ENCODE assay signal across 24 cellular contexts in the genomic region with DNA sequence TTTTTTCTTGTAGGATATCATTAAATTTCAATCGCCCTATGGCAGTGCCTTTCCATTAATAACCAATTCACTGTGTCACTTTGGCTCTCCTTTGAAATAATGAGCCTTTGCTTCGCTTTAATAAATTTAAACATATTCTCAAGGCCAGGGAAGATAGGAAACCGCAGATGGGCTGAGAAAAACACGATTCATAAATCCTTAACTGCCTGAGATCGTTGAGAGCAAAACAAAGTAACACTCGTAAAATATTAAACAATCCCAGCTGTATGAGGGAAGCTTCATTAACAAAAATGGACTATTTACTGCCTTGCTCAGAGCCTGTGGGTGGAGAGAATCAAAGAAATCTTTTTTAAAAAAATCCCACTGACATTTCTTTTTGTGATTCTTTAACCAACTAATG.
DNase-seq lines count a peak whose midpoint lies in the region; ATAC-seq and TF ChIP-seq lines count a peak whose summit lies in the region.
"Had no signal": no experiment of that assay in that cellular context is flagged by ENCODE, and none has a peak within 500 bp of the region (broad histone marks: within the 10 kb centered on the region; RNA-seq: fewer than 3 reads in every experiment).

No MANE protein-coding gene starts in this region.

- no peaks in the 10 kb centered on the region for H3K36me3 ChIP-seq in BJ (ENCODE audit: control insufficient read depth, insufficient read depth, low read length)
- no peaks in the 10 kb centered on the region for H3K36me3 ChIP-seq in HEK293 (ENCODE audit: control insufficient read depth in 2 of 2, insufficient read depth in 1 of 2, low read length in 2 of 2)
- H3K36me3 ChIP-seq in lower lobe of right lung = no peaks in the 10 kb centered on the region
- H3K36me3 ChIP-seq: pancreas, upper lobe of left lung had no signal

- H3K27me3 ChIP-seq in BJ (ENCODE audit: control insufficient read depth, insufficient read depth, low read length) (no peaks in the 10 kb centered on the region), lower lobe of right lung (ENCODE audit: low read depth) (no peaks in the 10 kb centered on the region)
- H3K27me3 ChIP-seq: pancreas, upper lobe of left lung had no signal

- peak overlapping the region; percentile 2 to 66 (median 46) for H3K4me3 Mint-ChIP-seq in brain
- H3K4me3 Mint-ChIP-seq in HFFc6 = no peak overlapping the region
- H3K4me3 Mint-ChIP-seq in naive thymus-derived CD8-positive, alpha-beta T cell = no peak overlapping the region
- H3K4me3 Mint-ChIP-seq: activated naive CD8-positive, alpha-beta T cell treated with anti-CD3 and anti-CD28 coated beads for 36 hours; nephron progenitor cell had no signal

- H3K4me1 ChIP-seq in HEK293 (ENCODE audit: control insufficient read depth, insufficient read depth, low read length) = no peaks in the 10 kb centered on the region
- no peaks in the 10 kb centered on the region for H3K4me1 ChIP-seq in lower lobe of right lung
- H3K4me1 ChIP-seq: pancreas had no signal

- TF ChIP-seq CTCF in BJ (IDR thresholded peaks at IDR 0.05; ENCODE audit: insufficient read depth, low read depth, low read length) = no peak
- no peak for TF ChIP-seq CTCF in HEK293 (tag by site-specific recombination; IDR thresholded peaks at IDR 0.05)
- TF ChIP-seq CTCF in brain (conservative IDR thresholded peaks at IDR 0.05) = no peak
- TF ChIP-seq CTCF in lower lobe of right lung (IDR thresholded peaks at IDR 0.05) = no peak
- no peak for TF ChIP-seq CTCF in HFFc6 (IDR thresholded peaks at IDR 0.05)

- DNase-seq in BJ (ENCODE audit: low read depth) (peak; percentile 60), lower lobe of right lung (no peak), HFFc6 (no peak)
- DNase-seq in naive thymus-derived CD8-positive, alpha-beta T cell = no peak
- DNase-seq: activated CD4-positive, alpha-beta T cell treated with anti-CD3 and anti-CD28 coated beads, Interleukin-2, amount 50 U/mL, for 4 hours; activated CD8-positive, alpha-beta memory T cell treated with anti-CD3 and anti-CD28 coated beads, Interleukin-2, amount 50 U/mL, for 48 hours; activated naive CD8-positive, alpha-beta T cell treated with anti-CD3 and anti-CD28 coated beads for 36 hours; DMS153; Kasumi-1; NCI-H1048; NCI-H2029 treated with DMSO at 0.1 percent for 48 hours; NCI-H526 treated with DMSO at 0.1 percent for 48 hours; nephron progenitor cell; pancreas; RPMI8226; upper lobe of left lung had no signal

- H3K4me3 ChIP-seq in BJ (ENCODE audit: low read depth, low read length) (no peak overlapping the region), HEK293 (ENCODE audit: low read depth, low read length) (no peak overlapping the region), lower lobe of right lung (peak overlapping the region; percentile 15)
- H3K4me3 ChIP-seq: GM12878, pancreas had no signal

- CTCF ChIA-PET in BJ (lab: Yijun Ruan, JAX) = no interaction called here
- CTCF ChIA-PET in HEK293 (lab: Yijun Ruan, JAX) = no interaction called here

- intact Hi-C loops in lower lobe of right lung (cut with DNase I) = no loop called here

- ATAC-seq in lower lobe of right lung (no peak), GM21381 (IDR thresholded peaks at IDR 0.05; ENCODE audit: unreplicated experiment) (no peak), HG02623 (IDR thresholded peaks at IDR 0.05; ENCODE audit: unreplicated experiment) (no peak)
- no peak for ATAC-seq in naive thymus-derived CD8-positive, alpha-beta T cell
- ATAC-seq: esophagus mucosa, GM12878, sciatic nerve had no signal

- no peak overlapping the region for H3K27ac ChIP-seq in HEK293 (ENCODE audit: extremely low read depth, low read depth, low read length)
- H3K27ac ChIP-seq in lower lobe of right lung = no peak overlapping the region
- H3K27ac ChIP-seq: pancreas, upper lobe of left lung had no signal

- H3K9me3 Mint-ChIP-seq in brain (peaks cover 0 to 11% (median 2%) of the 10 kb centered on the region in 5 experiments), HFFc6 (peaks cover 23% of the 10 kb centered on the region)
- H3K9me3 Mint-ChIP-seq in naive thymus-derived CD8-positive, alpha-beta T cell = peaks cover 0 to 4% (median 0%) of the 10 kb centered on the region in 9 donors
- H3K9me3 Mint-ChIP-seq: activated naive CD8-positive, alpha-beta T cell treated with anti-CD3 and anti-CD28 coated beads for 36 hours; activated T-helper 2 cell treated with anti-CD3 and anti-CD28 coated beads, Interferon-gamma antibody, Interleukin-2, Interleukin-4, amounts not matched to agents 10 μg/mL and 5 μg/mL and 100 μg/mL, durations not matched to agents 14 hours and 24 hours and 36 hours; nephron progenitor cell had no signal

- H3K27ac Mint-ChIP-seq in brain (peak overlapping the region in 4 of 5 experiments; percentile 13 to 78 (median 24)), HFFc6 (no peak overlapping the region)
- no peak overlapping the region for H3K27ac Mint-ChIP-seq in naive thymus-derived CD8-positive, alpha-beta T cell
- H3K27ac Mint-ChIP-seq: activated naive CD8-positive, alpha-beta T cell treated with anti-CD3 and anti-CD28 coated beads for 36 hours; activated T-helper 2 cell treated with anti-CD3 and anti-CD28 coated beads, Interferon-gamma antibody, Interleukin-2, Interleukin-4, amounts not matched to agents 10 μg/mL and 5 μg/mL and 100 μg/mL, durations not matched to agents 14 hours and 24 hours and 36 hours; nephron progenitor cell had no signal

- peaks cover 8% of the 10 kb centered on the region for H3K36me3 Mint-ChIP-seq in brain
- H3K36me3 Mint-ChIP-seq in HFFc6 (ENCODE audit: low read depth) = peaks cover 4% of the 10 kb centered on the region; the same call in 1 of the 2 replicates
- no peaks in the 10 kb centered on the region for H3K36me3 Mint-ChIP-seq in naive thymus-derived CD8-positive, alpha-beta T cell
- H3K36me3 Mint-ChIP-seq: activated naive CD8-positive, alpha-beta T cell treated with anti-CD3 and anti-CD28 coated beads for 36 hours had no signal

- H3K27me3 Mint-ChIP-seq in brain (peaks cover 4% of the 10 kb centered on the region), HFFc6 (ENCODE audit: insufficient read depth) (no peaks in the 10 kb centered on the region)
- no peaks in the 10 kb centered on the region for H3K27me3 Mint-ChIP-seq in naive thymus-derived CD8-positive, alpha-beta T cell
- H3K27me3 Mint-ChIP-seq: activated naive CD8-positive, alpha-beta T cell treated with anti-CD3 and anti-CD28 coated beads for 36 hours had no signal

- H3K9me3 ChIP-seq in HEK293 (ENCODE audit: control insufficient read depth, insufficient read depth, low read depth, low read length) (no peaks in the 10 kb centered on the region), lower lobe of right lung (no peaks in the 10 kb centered on the region)
- H3K9me3 ChIP-seq: pancreas, upper lobe of left lung had no signal

- H3K4me1 Mint-ChIP-seq in brain = peaks cover 42% of the 10 kb centered on the region
- H3K4me1 Mint-ChIP-seq in HFFc6 (ENCODE audit: low read depth) = no peaks in the 10 kb centered on the region
- H3K4me1 Mint-ChIP-seq in naive thymus-derived CD8-positive, alpha-beta T cell = peaks cover 0 to 2% (median 0%) of the 10 kb centered on the region in 4 donors
- H3K4me1 Mint-ChIP-seq: activated naive CD8-positive, alpha-beta T cell treated with anti-CD3 and anti-CD28 coated beads for 36 hours; nephron progenitor cell had no signal

- POLR2A ChIA-PET in BJ (lab: Charles Lee) = no interaction called here
- POLR2A ChIA-PET in HEK293 (lab: Yijun Ruan, JAX) = no interaction called here
- POLR2A ChIA-PET in naive thymus-derived CD8-positive, alpha-beta T cell (lab: Charles Lee) = no interaction called here

TF ChIP-seq in HEK293, 187 proteins besides CTCF, POLR2A, EP300 and RAD21 (continues in another document):
- TF ChIP-seq, protein P1, sequence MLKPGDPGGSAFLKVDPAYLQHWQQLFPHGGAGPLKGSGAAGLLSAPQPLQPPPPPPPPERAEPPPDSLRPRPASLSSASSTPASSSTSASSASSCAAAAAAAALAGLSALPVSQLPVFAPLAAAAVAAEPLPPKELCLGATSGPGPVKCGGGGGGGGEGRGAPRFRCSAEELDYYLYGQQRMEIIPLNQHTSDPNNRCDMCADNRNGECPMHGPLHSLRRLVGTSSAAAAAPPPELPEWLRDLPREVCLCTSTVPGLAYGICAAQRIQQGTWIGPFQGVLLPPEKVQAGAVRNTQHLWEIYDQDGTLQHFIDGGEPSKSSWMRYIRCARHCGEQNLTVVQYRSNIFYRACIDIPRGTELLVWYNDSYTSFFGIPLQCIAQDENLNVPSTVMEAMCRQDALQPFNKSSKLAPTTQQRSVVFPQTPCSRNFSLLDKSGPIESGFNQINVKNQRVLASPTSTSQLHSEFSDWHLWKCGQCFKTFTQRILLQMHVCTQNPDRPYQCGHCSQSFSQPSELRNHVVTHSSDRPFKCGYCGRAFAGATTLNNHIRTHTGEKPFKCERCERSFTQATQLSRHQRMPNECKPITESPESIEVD (tag by site-specific recombination; IDR thresholded peaks at IDR 0.05) = peak; percentile 94
- TF ChIP-seq, protein P2, sequence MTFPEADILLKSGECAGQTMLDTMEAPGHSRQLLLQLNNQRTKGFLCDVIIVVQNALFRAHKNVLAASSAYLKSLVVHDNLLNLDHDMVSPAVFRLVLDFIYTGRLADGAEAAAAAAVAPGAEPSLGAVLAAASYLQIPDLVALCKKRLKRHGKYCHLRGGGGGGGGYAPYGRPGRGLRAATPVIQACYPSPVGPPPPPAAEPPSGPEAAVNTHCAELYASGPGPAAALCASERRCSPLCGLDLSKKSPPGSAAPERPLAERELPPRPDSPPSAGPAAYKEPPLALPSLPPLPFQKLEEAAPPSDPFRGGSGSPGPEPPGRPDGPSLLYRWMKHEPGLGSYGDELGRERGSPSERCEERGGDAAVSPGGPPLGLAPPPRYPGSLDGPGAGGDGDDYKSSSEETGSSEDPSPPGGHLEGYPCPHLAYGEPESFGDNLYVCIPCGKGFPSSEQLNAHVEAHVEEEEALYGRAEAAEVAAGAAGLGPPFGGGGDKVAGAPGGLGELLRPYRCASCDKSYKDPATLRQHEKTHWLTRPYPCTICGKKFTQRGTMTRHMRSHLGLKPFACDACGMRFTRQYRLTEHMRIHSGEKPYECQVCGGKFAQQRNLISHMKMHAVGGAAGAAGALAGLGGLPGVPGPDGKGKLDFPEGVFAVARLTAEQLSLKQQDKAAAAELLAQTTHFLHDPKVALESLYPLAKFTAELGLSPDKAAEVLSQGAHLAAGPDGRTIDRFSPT (tag by site-specific recombination; IDR thresholded peaks at IDR 0.05) = no peak
- no peak for TF ChIP-seq SETDB1 (IDR thresholded peaks at IDR 0.05; ENCODE audit: insufficient read length, low read length)
- TF ChIP-seq, protein P3, sequence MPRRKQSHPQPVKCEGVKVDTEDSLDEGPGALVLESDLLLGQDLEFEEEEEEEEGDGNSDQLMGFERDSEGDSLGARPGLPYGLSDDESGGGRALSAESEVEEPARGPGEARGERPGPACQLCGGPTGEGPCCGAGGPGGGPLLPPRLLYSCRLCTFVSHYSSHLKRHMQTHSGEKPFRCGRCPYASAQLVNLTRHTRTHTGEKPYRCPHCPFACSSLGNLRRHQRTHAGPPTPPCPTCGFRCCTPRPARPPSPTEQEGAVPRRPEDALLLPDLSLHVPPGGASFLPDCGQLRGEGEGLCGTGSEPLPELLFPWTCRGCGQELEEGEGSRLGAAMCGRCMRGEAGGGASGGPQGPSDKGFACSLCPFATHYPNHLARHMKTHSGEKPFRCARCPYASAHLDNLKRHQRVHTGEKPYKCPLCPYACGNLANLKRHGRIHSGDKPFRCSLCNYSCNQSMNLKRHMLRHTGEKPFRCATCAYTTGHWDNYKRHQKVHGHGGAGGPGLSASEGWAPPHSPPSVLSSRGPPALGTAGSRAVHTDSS (tag by site-specific recombination; IDR thresholded peaks at IDR 0.05) = no peak

Comparison
In these comparisons a context has a peak if more than half of its experiments do, and no peak if none do; other contexts are left out.
1. H3K27ac Mint-ChIP-seq: peak in brain (4 of 5); none in HFFc6 (single experiment) and naive thymus-derived CD8-positive, alpha-beta T cell (0 of 10).
2. H3K4me3 Mint-ChIP-seq: peak in brain (5 of 5); none in HFFc6 (single experiment) and naive thymus-derived CD8-positive, alpha-beta T cell (0 of 10).